Comparison of ENCODE assay signal across 15 cellular contexts in genomic region chr4:185735887-185736286, GRCh38.
"Had no signal": no experiment of that assay in that cellular context is flagged by ENCODE, and none has a peak within 500 bp of the region (broad histone marks: within the 10 kb centered on the region; RNA-seq: fewer than 3 reads in every experiment).

No MANE protein-coding gene starts in this region.

- H3K4me2 ChIP-seq: smooth muscle cell had no signal

- H3K27me3 Mint-ChIP-seq: type B pancreatic cell had no signal

- H3K36me3 Mint-ChIP-seq: activated naive CD4-positive, alpha-beta T cell treated with anti-CD3 and anti-CD28 coated beads, Interleukin-2, amount 50 U/mL, for 24 hours; type B pancreatic cell had no signal

- H3K4me3 Mint-ChIP-seq: activated naive CD4-positive, alpha-beta T cell treated with anti-CD3 and anti-CD28 coated beads, Interleukin-2, amount 50 U/mL, for 24 hours; immature natural killer cell; memory B cell; neural crest cell; T-helper 17 cell; type B pancreatic cell had no signal

- H3K27me3 ChIP-seq: body of pancreas, pancreas had no signal

- H3K4me3 ChIP-seq: body of pancreas, dorsolateral prefrontal cortex, pancreas, smooth muscle cell had no signal

- H3K4me1 Mint-ChIP-seq: activated naive CD4-positive, alpha-beta T cell treated with anti-CD3 and anti-CD28 coated beads, Interleukin-2, amount 50 U/mL, for 24 hours; immature natural killer cell; T-helper 17 cell had no signal

- DNase-seq: activated CD4-positive, alpha-beta T cell treated with anti-CD3 and anti-CD28 coated beads, Interleukin-2, amount 50 U/mL, for 1 hour; activated effector memory CD4-positive, alpha-beta T cell treated with Interleukin-2 at 50 U/mL for 16 hours; body of pancreas; cerebellar nuclear complex; dorsolateral prefrontal cortex; glutamatergic neuron; immature natural killer cell; retina; T-helper 17 cell had no signal

- H3K9me3 ChIP-seq: body of pancreas, pancreas had no signal

- H3K27ac Mint-ChIP-seq: activated naive CD4-positive, alpha-beta T cell treated with anti-CD3 and anti-CD28 coated beads, Interleukin-2, amount 50 U/mL, for 24 hours; immature natural killer cell; memory B cell; T-helper 17 cell; type B pancreatic cell had no signal
